8 cellular contexts compared by ENCODE assay signal in the genomic region with DNA sequence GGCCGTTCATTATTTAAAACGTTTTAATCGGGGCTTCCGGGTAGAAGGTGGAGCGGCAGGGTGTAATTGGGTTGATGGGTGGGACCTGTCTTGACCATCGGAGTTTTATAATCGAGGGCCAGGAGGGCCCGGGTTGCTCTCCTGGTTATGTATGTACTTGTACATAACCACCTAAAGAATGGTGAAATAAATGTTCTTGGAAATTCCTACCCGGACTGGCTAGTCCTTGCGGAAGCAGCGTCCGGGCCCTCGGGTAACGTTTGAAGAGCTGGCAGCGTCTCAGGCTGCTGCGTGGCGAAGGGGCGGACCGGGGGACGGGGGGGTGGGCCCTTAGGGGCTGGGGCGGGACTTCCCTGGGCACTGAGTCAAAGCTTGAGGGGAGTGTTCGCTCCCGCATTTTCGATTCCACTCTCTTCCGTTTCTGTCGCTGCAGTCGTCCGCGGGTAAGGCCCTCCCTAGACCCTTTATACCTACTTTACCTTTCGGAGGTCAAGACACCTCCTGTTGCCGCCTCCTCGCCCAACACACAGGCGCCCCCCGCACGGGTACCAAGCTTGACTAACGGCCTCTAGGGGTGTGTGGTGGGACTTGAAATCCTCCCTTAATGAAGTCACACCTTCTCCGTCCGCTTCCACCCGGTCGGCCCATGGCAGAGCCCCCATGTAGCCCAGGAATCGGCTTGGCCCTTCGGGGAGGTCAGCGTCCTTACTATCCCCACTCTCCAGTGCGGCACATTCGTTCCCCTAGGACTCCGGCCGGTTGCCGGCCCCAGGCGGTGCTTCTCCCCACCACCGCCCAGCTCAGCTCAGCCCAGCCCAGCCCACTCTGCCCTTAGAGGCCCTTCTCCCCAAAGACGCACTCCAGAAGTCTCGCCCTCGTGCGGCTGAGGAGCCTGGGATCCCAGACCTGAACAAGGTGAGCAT. TPM values are rescaled to one million over a fixed set of nuclear protein-coding genes. Genes with fewer than 3 reads are reported as not detected.
A peak's percentile ranks its signal among the peaks of the same experiment; 100 is the strongest.
DNase-seq lines count a peak whose midpoint lies in the region; ATAC-seq and TF ChIP-seq lines count a peak whose summit lies in the region.

A gene with protein sequence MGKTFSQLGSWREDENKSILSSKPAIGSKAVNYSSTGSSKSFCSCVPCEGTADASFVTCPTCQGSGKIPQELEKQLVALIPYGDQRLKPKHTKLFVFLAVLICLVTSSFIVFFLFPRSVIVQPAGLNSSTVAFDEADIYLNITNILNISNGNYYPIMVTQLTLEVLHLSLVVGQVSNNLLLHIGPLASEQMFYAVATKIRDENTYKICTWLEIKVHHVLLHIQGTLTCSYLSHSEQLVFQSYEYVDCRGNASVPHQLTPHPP (plus strand): TSS at position 396 of the 923 bp plus-strand sequence. CDS start 1,167 bp downstream, outside the sequence.

- ATAC-seq in HCT116, result peak; percentile 91
- peak; percentile 90 for ATAC-seq in effector memory CD8-positive, alpha-beta T cell (replicated peaks)

- peak within 1 kb of the TSS in 1 of 2 experiments; percentile 18 for H2BK12ac ChIP-seq in mesenchymal stem cell (ENCODE audit: low read length in 2 of 2)

- H3K4me2 ChIP-seq in HCT116 (ENCODE audit: low read length), result peak within 1 kb of the TSS; percentile 73
- H3K4me2 ChIP-seq in mesenchymal stem cell (ENCODE audit: low read length, poor library complexity, severe bottlenecking), result peak within 1 kb of the TSS; percentile 88

- H3K9ac ChIP-seq in HCT116 (ENCODE audit: low read length), result peak within 1 kb of the TSS; percentile 76
- H3K9ac ChIP-seq in mesenchymal stem cell (ENCODE audit: low read length), result peak within 1 kb of the TSS; percentile 94

- intact Hi-C loops in HCT116 (cut with micrococcal nuclease), result no loop called here

- peak; percentile 20 for TF ChIP-seq POLR2A in HCT116 (IDR thresholded peaks at IDR 0.05; ENCODE audit: borderline replicate concordance, extremely low read depth, insufficient read depth, insufficient read length)

- peaks cover 31% of the 10 kb centered on the region for H3K36me3 Mint-ChIP-seq in effector memory CD8-positive, alpha-beta T cell (ENCODE audit: insufficient read depth)

- H4K20me1 ChIP-seq in HCT116 (ENCODE audit: insufficient read depth), result no peaks in the 10 kb centered on the region

- H3K36me3 ChIP-seq in HCT116 (ENCODE audit: control insufficient read depth in 1 of 2, insufficient read depth in 2 of 2, low read length in 2 of 2) (no peaks in the 10 kb centered on the region), mesenchymal stem cell (ENCODE audit: control insufficient read depth in 1 of 2, insufficient read depth in 2 of 2, low read depth in 1 of 2, low read length in 2 of 2) (peaks cover 32 to 63% of the 10 kb centered on the region in 2 experiments)

- H4K91ac ChIP-seq in mesenchymal stem cell (ENCODE audit: low read length), result peak within 1 kb of the TSS; percentile 48

- H3K18ac ChIP-seq in mesenchymal stem cell (ENCODE audit: low read depth in 1 of 2, low read length in 2 of 2), result peak within 1 kb of the TSS; percentile 40 to 87

- peaks cover 6 to 19% of the 10 kb centered on the region in 2 experiments; a peak in 2 of 4 replicates for H3K4me1 ChIP-seq in HCT116 (ENCODE audit: control insufficient read depth in 1 of 2, insufficient read depth in 2 of 2, low read length in 2 of 2)
- H3K4me1 ChIP-seq in mesenchymal stem cell (ENCODE audit: control insufficient read depth, insufficient read depth, low read depth, low read length), result peaks cover 8% of the 10 kb centered on the region

- no peaks in the 10 kb centered on the region for H3K9me3 Mint-ChIP-seq in effector memory CD8-positive, alpha-beta T cell

- peaks cover 23 to 30% of the 10 kb centered on the region in 2 donors for H3K4me1 Mint-ChIP-seq in effector memory CD8-positive, alpha-beta T cell (ENCODE audit: low read depth in 2 of 2)

- H3K27ac ChIP-seq in HCT116 (ENCODE audit: low read depth, low read length), result peak within 1 kb of the TSS; percentile 64
- H3K27ac ChIP-seq in mesenchymal stem cell (ENCODE audit: low read length, poor library complexity, severe bottlenecking), result peak within 1 kb of the TSS; percentile 88

- peak within 1 kb of the TSS; percentile 80 for H4K8ac ChIP-seq in mesenchymal stem cell (ENCODE audit: low read length)

- peaks cover 27% of the 10 kb centered on the region for H3K79me1 ChIP-seq in mesenchymal stem cell (replicated peaks; ENCODE audit: low read length, poor library complexity, severe bottlenecking)

- no peaks in the 10 kb centered on the region for H3K27me3 ChIP-seq in HCT116 (ENCODE audit: insufficient read depth, low read length)
- no peaks in the 10 kb centered on the region for H3K27me3 ChIP-seq in mesenchymal stem cell (ENCODE audit: control insufficient read depth in 1 of 2, insufficient read depth in 1 of 2, low read length in 2 of 2)

- H3K23ac ChIP-seq in mesenchymal stem cell (ENCODE audit: low read length in 2 of 2), result peak within 1 kb of the TSS in 1 of 2 experiments; percentile 78

- TF ChIP-seq CTCF in GM10248 (IDR thresholded peaks at IDR 0.05; ENCODE audit: control extremely low read depth, extremely low read depth, low read depth, missing control alignments) (peak; percentile 6), HCT116 (IDR thresholded peaks at IDR 0.05 in 2 of 3, conservative IDR thresholded peaks at IDR 0.05 in 1 of 3; ENCODE audit: borderline replicate concordance in 1 of 3, insufficient read depth in 1 of 3, low read depth in 2 of 3, low read length in 2 of 3) (peak in 2 of 3 experiments; percentile 43 to 53; a peak in 3 of 6 replicates)

- CTCF ChIA-PET in GM10248 (lab: Yijun Ruan, JAX), result interaction anchor here (0.9 to 1.9 kb wide), 7 partner anchors 9 to 188 kb away, joined by 3 to 13 read pairs (median 3); no protein-coding TSS in a partner anchor
- CTCF ChIA-PET in HCT116 (lab: Charles Lee), result no interaction called here

- no peaks in the 10 kb centered on the region for H3K27me3 Mint-ChIP-seq in effector memory CD8-positive, alpha-beta T cell

- peak within 1 kb of the TSS; percentile 63 to 78 for H3K4me3 ChIP-seq in HCT116 (replicated peaks in 1 of 2; ENCODE audit: low read depth in 1 of 2, low read length in 2 of 2)
- H3K4me3 ChIP-seq in mesenchymal stem cell (ENCODE audit: insufficient read depth in 1 of 2, low read depth in 1 of 2, low read length in 2 of 2), result peak within 1 kb of the TSS; percentile 56 to 87

- peak within 1 kb of the TSS; percentile 26 for H2BK15ac ChIP-seq in mesenchymal stem cell (ENCODE audit: low read depth, poor library complexity, severe bottlenecking)

- peak within 1 kb of the TSS; percentile 93 to 96 for H3K4me3 Mint-ChIP-seq in effector memory CD8-positive, alpha-beta T cell

- TF ChIP-seq RAD21 in HCT116 (IDR thresholded peaks at IDR 0.05; ENCODE audit: low read depth), result no peak

- DNase-seq in GM10248 (ENCODE audit: extremely low spot score) (peak; percentile 94), HCT116 (ENCODE audit: low read depth, low spot score) (peak; percentile 43), NCI-H1694 treated with DMSO at 0.1 percent for 48 hours (lab: John Stamatoyannopoulos, UW) (peak; percentile 65), mesenchymal stem cell (peak; percentile 91), DMS 273 treated with DMSO at 0.1 percent for 48 hours (lab: John Stamatoyannopoulos, UW) (no peak)
- DNase-seq in activated CD8-positive, alpha-beta memory T cell treated with anti-CD3 and anti-CD28 coated beads for 1 hour (ENCODE audit: extremely low read depth in 1 of 2, low read depth in 1 of 2), result peak; percentile 45 to 59
- peak; percentile 56 to 67 (median 61) for DNase-seq in effector memory CD8-positive, alpha-beta T cell
- peak; percentile 41 for DNase-seq in stimulated activated CD8-positive, alpha-beta memory T cell treated with anti-CD3 and anti-CD28 coated beads, Interleukin-15, amount 100 ng/mL, for 1 hour (ENCODE audit: low read depth)

- H2AFZ ChIP-seq in HCT116 (ENCODE audit: low read depth, low read length, poor library complexity, severe bottlenecking), result peak within 1 kb of the TSS; percentile 66
- peak within 1 kb of the TSS; percentile 81 for H2AFZ ChIP-seq in mesenchymal stem cell (ENCODE audit: low read depth, low read length)

- BruUV-seq in HCT116 (replicated peaks; lab: Mats Ljungman, UMichigan), result TSS peak; percentile 50

- POLR2A ChIA-PET in GM10248 (lab: Yijun Ruan, JAX) (interaction anchor here (0.5 to 3.8 kb wide), 14 partner anchors 9 to 214 kb away, joined by 3 to 54 read pairs (median 4); partner anchors contain the start of genes NBR1 and RPL27), HCT116 (lab: Charles Lee) (interaction anchor here (0.9 to 4.0 kb wide), 7 partner anchors 10 to 187 kb away, joined by 4 to 33 read pairs (median 5); partner anchors contain the start of gene NBR1)

- RAD21 ChIA-PET in HCT116 (lab: Charles Lee; ENCODE audit: low non-redundant PET in 1 of 2, low total read pairs in 2 of 2, uncharacterized antibody in 2 of 2, unreplicated experiment in 2 of 2), result interaction anchor here in 1 of 2 experiments (0.5 kb wide), 1 partner anchor 54 kb away, joined by 3 read pairs; no protein-coding TSS in a partner anchor

- peak within 1 kb of the TSS; percentile 94 to 98 for H3K27ac Mint-ChIP-seq in effector memory CD8-positive, alpha-beta T cell

- 1% methylated on average over 38 of the region's 54 CpGs for WGBS in mesenchymal stem cell

- H3K9me3 ChIP-seq in HCT116 (ENCODE audit: control insufficient read depth in 1 of 2, insufficient read depth in 1 of 2, low read depth in 1 of 2, low read length in 2 of 2) (no peaks in the 10 kb centered on the region), mesenchymal stem cell (ENCODE audit: control insufficient read depth, low read length) (no peaks in the 10 kb centered on the region)

- H2BK120ac ChIP-seq in mesenchymal stem cell (ENCODE audit: low read depth, low read length), result peak within 1 kb of the TSS; percentile 61

- peak within 1 kb of the TSS; percentile 77 for H2AK5ac ChIP-seq in mesenchymal stem cell (ENCODE audit: low read length, severe bottlenecking)

- H3K79me2 ChIP-seq in HCT116 (ENCODE audit: insufficient read depth, low read length), result no peaks in the 10 kb centered on the region

- peak within 1 kb of the TSS; percentile 32 to 37 for H3K4ac ChIP-seq in mesenchymal stem cell (ENCODE audit: low read depth in 1 of 2, low read length in 2 of 2)

- no peak within 1 kb of the TSS for H2BK5ac ChIP-seq in mesenchymal stem cell (ENCODE audit: low read depth, low read length, poor library complexity, severe bottlenecking)

- H3K14ac ChIP-seq in mesenchymal stem cell (ENCODE audit: low read length in 2 of 2), result peak within 1 kb of the TSS in 1 of 2 experiments; percentile 92

- no peaks in the 10 kb centered on the region for H3K9me2 ChIP-seq in HCT116 (ENCODE audit: insufficient read depth)

TF ChIP-seq in HCT116, 20 proteins besides CTCF, POLR2A, EP300 and RAD21 (continues in another document):
- no peak for TF ChIP-seq EGR1 (IDR thresholded peaks at IDR 0.05; ENCODE audit: low read depth)
- TF ChIP-seq, protein P1, sequence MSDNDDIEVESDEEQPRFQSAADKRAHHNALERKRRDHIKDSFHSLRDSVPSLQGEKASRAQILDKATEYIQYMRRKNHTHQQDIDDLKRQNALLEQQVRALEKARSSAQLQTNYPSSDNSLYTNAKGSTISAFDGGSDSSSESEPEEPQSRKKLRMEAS (IDR thresholded peaks at IDR 0.05), result no peak; the same call in 1 of the 2 replicates
- no peak for TF ChIP-seq YY1 (IDR thresholded peaks at IDR 0.05; ENCODE audit: extremely low read depth, insufficient replicate concordance, low read depth, low read length)

RNA-seq across cellular contexts. Expression of the gene that starts here (rescaled TPM):
- 3.5 TPM for total RNA-seq in HCT116 (2021; ENCODE audit: unreplicated experiment)
- 1.9 and 2.3 TPM in 2 replicates for polyA plus RNA-seq in HCT116 (2012)
- polyA plus RNA-seq in mesenchymal stem cell (2013, experiment 1 of 2), result 6.8 TPM
- 6.6 TPM for polyA plus RNA-seq in mesenchymal stem cell (2013, experiment 2 of 2)
